In the genomic region with DNA sequence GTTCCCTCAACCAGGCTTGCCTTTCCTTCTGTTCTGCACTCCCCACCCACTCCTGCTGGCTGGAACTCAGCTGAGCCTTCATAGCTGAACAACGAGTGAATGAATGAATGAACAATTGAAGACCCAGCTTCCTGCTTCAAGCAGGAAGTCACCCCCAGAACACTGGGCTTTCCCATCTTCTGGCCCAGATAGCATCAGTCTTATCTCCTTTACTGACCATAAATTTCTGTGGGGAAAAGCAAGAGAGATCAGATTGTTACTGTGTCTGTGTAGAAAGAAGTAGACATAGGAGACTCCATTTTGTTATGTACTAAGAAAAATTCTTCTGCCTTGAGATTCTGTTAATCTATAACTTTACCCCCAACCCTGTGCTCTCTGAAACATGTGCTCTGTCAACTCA, we compare ENCODE assay signal across 14 cellular contexts. TPM values are rescaled to one million over a fixed set of nuclear protein-coding genes. Genes with fewer than 3 reads are reported as not detected.
"Had no signal": no experiment of that assay in that cellular context is flagged by ENCODE, and none has a peak within 500 bp of the region (broad histone marks: within the 10 kb centered on the region; RNA-seq: fewer than 3 reads in every experiment).

No MANE protein-coding gene starts in this region.

RNA-seq across cellular contexts. Expression of a gene that starts 19.5 kb away (rescaled TPM):
- total RNA-seq: esophagus squamous epithelium, gastroesophageal sphincter, kidney, left colon, left ventricle myocardium superior, lung, mesenteric fat pad, mucosa of descending colon, natural killer cell, neural crest cell, prostate gland, smooth muscle cell, upper lobe of left lung, uterus had no signal
- polyA plus RNA-seq: lung, smooth muscle cell had no signal
